Comparison of ENCODE assay signal across 21 cellular contexts in genomic region chr10:14409856-14410458, GRCh38.
A peak's percentile ranks its signal among the peaks of the same experiment; 100 is the strongest.
DNase-seq lines count a peak whose midpoint lies in the region; ATAC-seq lines count a peak whose summit lies in the region.
"Had no signal": no experiment of that assay in that cellular context is flagged by ENCODE, and none has a peak within 500 bp of the region (broad histone marks: within the 10 kb centered on the region; RNA-seq: fewer than 3 reads in every experiment).

No MANE protein-coding gene starts in this region.

- peaks cover 18 to 27% (median 22%) of the 10 kb centered on the region in 3 donors for H3K4me1 Mint-ChIP-seq in CD8-positive, alpha-beta memory T cell
- peaks cover 31% of the 10 kb centered on the region for H3K4me1 Mint-ChIP-seq in activated naive CD8-positive, alpha-beta T cell (ENCODE audit: low read depth)
- H3K4me1 Mint-ChIP-seq in naive thymus-derived CD8-positive, alpha-beta T cell, result peaks cover 16 to 21% (median 18%) of the 10 kb centered on the region in 4 donors

- H3K27ac Mint-ChIP-seq in CD8-positive, alpha-beta memory T cell, result peak overlapping the region in 4 of 8 donors; percentile 0 to 90 (median 46)
- peak overlapping the region; percentile 96 for H3K27ac Mint-ChIP-seq in activated naive CD8-positive, alpha-beta T cell
- H3K27ac Mint-ChIP-seq in naive thymus-derived CD8-positive, alpha-beta T cell, result peak overlapping the region in 4 of 10 donors; percentile 33 to 81 (median 64)
- H3K27ac Mint-ChIP-seq: activated CD4-positive, alpha-beta memory T cell treated with anti-CD3 and anti-CD28 coated beads, Interleukin-2, amount 10 ng/mL, durations not matched to agents 7 days and 5 days had no signal

- peak; percentile 45 to 51 for ATAC-seq in activated CD4-positive, CD25-positive, alpha-beta regulatory T cell treated with anti-CD3 and anti-CD28 coated beads, Interleukin-2, amount 50 U/mL, for 24 hours
- peak in 1 of 2 donors; percentile 72 for ATAC-seq in naive thymus-derived CD8-positive, alpha-beta T cell
- no peak for ATAC-seq in HG02763 (IDR thresholded peaks at IDR 0.05; ENCODE audit: unreplicated experiment)
- no peak for ATAC-seq in GM21529 (IDR thresholded peaks at IDR 0.05; ENCODE audit: unreplicated experiment)
- ATAC-seq: foreskin keratinocyte, right cardiac atrium had no signal

- CTCF ChIA-PET in CD8-positive, alpha-beta memory T cell (lab: Charles Lee), result no interaction called here

- peaks cover 0 to 8% (median 4%) of the 10 kb centered on the region in 5 donors for H3K9me3 Mint-ChIP-seq in CD8-positive, alpha-beta memory T cell
- peaks cover 8% of the 10 kb centered on the region for H3K9me3 Mint-ChIP-seq in activated naive CD8-positive, alpha-beta T cell (ENCODE audit: low read depth)
- H3K9me3 Mint-ChIP-seq in naive thymus-derived CD8-positive, alpha-beta T cell, result peaks cover 0 to 13% (median 5%) of the 10 kb centered on the region in 9 donors

- H3K4me1 ChIP-seq in CD8-positive, alpha-beta memory T cell (ENCODE audit: insufficient read depth, low read length), result peaks cover 14% of the 10 kb centered on the region
- H3K4me1 ChIP-seq: ascending aorta, BE2C, foreskin keratinocyte, suprapubic skin had no signal

- H3K27me3 ChIP-seq in CD8-positive, alpha-beta memory T cell (ENCODE audit: insufficient read depth, low read length, poor library complexity, severe bottlenecking), result no peaks in the 10 kb centered on the region
- H3K27me3 ChIP-seq: ascending aorta, foreskin keratinocyte, hepatocyte had no signal

- H3K36me3 ChIP-seq in CD8-positive, alpha-beta memory T cell (ENCODE audit: insufficient read depth, low read length), result no peaks in the 10 kb centered on the region
- H3K36me3 ChIP-seq: ascending aorta, BE2C, suprapubic skin had no signal

- peaks cover 0 to 1% (median 0%) of the 10 kb centered on the region in 3 donors for H3K36me3 Mint-ChIP-seq in CD8-positive, alpha-beta memory T cell
- H3K36me3 Mint-ChIP-seq in activated naive CD8-positive, alpha-beta T cell, result no peaks in the 10 kb centered on the region
- no peaks in the 10 kb centered on the region for H3K36me3 Mint-ChIP-seq in naive thymus-derived CD8-positive, alpha-beta T cell
- H3K36me3 Mint-ChIP-seq: IgD-negative memory B cell had no signal

- POLR2A ChIA-PET in CD8-positive, alpha-beta memory T cell (lab: Charles Lee), result interaction anchor here (0.8 kb wide), 1 partner anchor 597 kb away, joined by 13 read pairs; no protein-coding TSS in a partner anchor
- POLR2A ChIA-PET in naive thymus-derived CD8-positive, alpha-beta T cell (lab: Charles Lee), result interaction anchor here (0.6 kb wide), 1 partner anchor 9 kb away, joined by 5 read pairs; no protein-coding TSS in a partner anchor

- H3K4me3 Mint-ChIP-seq in CD8-positive, alpha-beta memory T cell, result peak overlapping the region in 5 of 7 donors; percentile 22 to 49 (median 41)
- H3K4me3 Mint-ChIP-seq in activated naive CD8-positive, alpha-beta T cell, result peak overlapping the region; percentile 70
- H3K4me3 Mint-ChIP-seq in naive thymus-derived CD8-positive, alpha-beta T cell, result peak overlapping the region in 9 of 10 donors; percentile 5 to 76 (median 38)
- H3K4me3 Mint-ChIP-seq: activated CD4-positive, alpha-beta memory T cell treated with anti-CD3 and anti-CD28 coated beads, Interleukin-2, amount 10 ng/mL, durations not matched to agents 7 days and 5 days had no signal

- no peak for DNase-seq in activated CD4-positive, CD25-positive, alpha-beta regulatory T cell treated with anti-CD3 and anti-CD28 coated beads, Interleukin-2, amount 50 U/mL, for 72 hours
- peak in 1 of 5 donors; percentile 26 for DNase-seq in CD8-positive, alpha-beta memory T cell
- peak in 3 of 10 donors; percentile 15 to 53 (median 48) for DNase-seq in naive thymus-derived CD8-positive, alpha-beta T cell
- DNase-seq in pons (ENCODE audit: low spot score), result no peak
- DNase-seq: activated CD4-positive, alpha-beta memory T cell treated with anti-CD3 and anti-CD28 coated beads, Interleukin-2, amount 10 ng/mL, durations not matched to agents 7 days and 5 days; BE2C; DMS153; erythroblast; foreskin keratinocyte; NCI-H1436 treated with DMSO at 0.1 percent for 48 hours; right cardiac atrium; SHP77 had no signal

- H3K27ac ChIP-seq in CD8-positive, alpha-beta memory T cell (ENCODE audit: low read depth, low read length), result no peak overlapping the region
- H3K27ac ChIP-seq: ascending aorta, foreskin keratinocyte, hepatocyte, HL-60, suprapubic skin had no signal

- no peaks in the 10 kb centered on the region for H3K9me3 ChIP-seq in CD8-positive, alpha-beta memory T cell (ENCODE audit: low read length)
- H3K9me3 ChIP-seq: ascending aorta, BE2C, suprapubic skin had no signal

- H3K4me3 ChIP-seq in CD8-positive, alpha-beta memory T cell (ENCODE audit: low read length), result no peak overlapping the region
- H3K4me3 ChIP-seq: ascending aorta, hepatocyte, suprapubic skin had no signal

- peaks cover 27 to 42% of the 10 kb centered on the region in 2 donors for H3K27me3 Mint-ChIP-seq in CD8-positive, alpha-beta memory T cell
- peaks cover 37% of the 10 kb centered on the region for H3K27me3 Mint-ChIP-seq in activated naive CD8-positive, alpha-beta T cell
- H3K27me3 Mint-ChIP-seq in naive thymus-derived CD8-positive, alpha-beta T cell, result peaks cover 28 to 66% (median 47%) of the 10 kb centered on the region in 5 donors

Comparison
In these comparisons a context has a peak if more than half of its experiments do, and no peak if none do; other contexts are left out.
1. ATAC-seq: peak in activated CD4-positive, CD25-positive, alpha-beta regulatory T cell treated with anti-CD3 and anti-CD28 coated beads, Interleukin-2, amount 50 U/mL, for 24 hours (2 of 2); none in HG02763 (single experiment) and GM21529 (single experiment).
2. Peak in every context shown above with its lines, with median percentiles within 50 percentile points of each other: H3K4me3 Mint-ChIP-seq.